22 cellular contexts compared by ENCODE assay signal in the genomic region with DNA sequence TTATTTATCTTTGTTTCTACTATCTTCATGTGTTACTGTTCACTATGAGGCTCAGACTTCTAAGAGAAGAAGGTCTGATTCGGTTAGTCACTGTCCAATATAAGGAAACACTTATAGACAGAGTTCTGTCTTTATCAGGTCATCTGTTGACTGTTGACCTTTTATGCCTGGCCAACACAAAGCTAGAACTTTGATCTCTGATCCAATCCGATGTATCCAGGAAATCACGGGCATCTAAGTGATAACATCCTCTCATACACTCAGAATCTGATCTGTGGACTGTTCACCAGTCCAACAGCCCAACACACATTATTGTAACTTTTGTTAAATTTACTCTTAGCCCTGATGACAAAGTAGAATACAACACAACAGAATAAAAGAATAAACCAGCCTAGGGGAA.
"Had no signal": no experiment of that assay in that cellular context is flagged by ENCODE, and none has a peak within 500 bp of the region (broad histone marks: within the 10 kb centered on the region; RNA-seq: fewer than 3 reads in every experiment).

No MANE protein-coding gene starts in this region.

- H3K36me3 ChIP-seq: lower lobe of right lung, ovary, right atrium auricular region, right lobe of liver, tibial nerve, vagina had no signal

- H3K79me2 ChIP-seq: hepatocyte had no signal

- H3K4me1 ChIP-seq: lower lobe of right lung, right atrium auricular region, right lobe of liver, tibial nerve, vagina had no signal

- ATAC-seq: left lobe of liver; left ventricle myocardium superior; lower lobe of right lung; naive thymus-derived CD4-positive, alpha-beta T cell; natural killer cell treated with Interleukin-12 subunit alpha and Interleukin-12 subunit beta and Interleukin-15 and Interleukin-18, amount 100 ng/mL, for 72 hours; stimulated activated memory B cell treated with anti-CD40 and anti-IgM and Interleukin-4, amounts not matched to agents 10 μg/mL and 1 μg/mL and 100 μg/mL, for 72 hours; stimulated activated naive CD8-positive, alpha-beta T cell treated with anti-CD3 and anti-CD28 coated beads, Interleukin-15, amount 100 ng/mL, for 72 hours had no signal

- H3K4me2 ChIP-seq: hepatocyte, smooth muscle cell had no signal

- H3K9me3 ChIP-seq: lower lobe of right lung, ovary, right atrium auricular region, right lobe of liver, tibial nerve, vagina had no signal

- H3K27me3 ChIP-seq: hepatocyte, ovary, right atrium auricular region, right lobe of liver, tibial nerve, vagina had no signal

- H2AFZ ChIP-seq: hepatocyte had no signal

- DNase-seq: islet precursor cell; left ventricle myocardium superior; lower lobe of right lung; mesendoderm; naive thymus-derived CD4-positive, alpha-beta T cell; ovary; right lobe of liver; stimulated activated CD4-positive, alpha-beta T cell treated with anti-CD3 and anti-CD28 coated beads, Interleukin-1b, Interleukin-23, amount 100 ng/mL, for 48 hours; stimulated activated CD4-positive, alpha-beta T cell treated with anti-CD3 and anti-CD28 coated beads, Interleukin-2, amount 100 ng/mL, for 48 hours; stimulated activated CD4-positive, alpha-beta T cell treated with anti-CD3 and anti-CD28 coated beads, Interleukin-4, amount 100 ng/mL, for 4 hours; stimulated activated CD8-positive, alpha-beta memory T cell treated with anti-CD3 and anti-CD28 coated beads, Interleukin-4, amount 100 ng/mL, for 48 hours; stimulated activated naive CD4-positive, alpha-beta T cell treated with Interleukin-2 at 50 U/mL for 16 hours; stimulated activated naive CD8-positive, alpha-beta T cell treated with anti-CD3 and anti-CD28 coated beads, Interleukin-15, amount 100 ng/mL, for 72 hours; substantia nigra had no signal

- H3K27ac ChIP-seq: hepatocyte, lower lobe of right lung, ovary, right atrium auricular region, right lobe of liver, tibial nerve, vagina had no signal

- H3K4me3 ChIP-seq: hepatocyte, lower lobe of right lung, ovary, right atrium auricular region, right lobe of liver, smooth muscle cell, tibial nerve, vagina had no signal
